Comparison of ENCODE assay signal across 8 cellular contexts in genomic region chr10:104334965-104335650, GRCh38. TPM values are rescaled to one million over a fixed set of nuclear protein-coding genes. Genes with fewer than 3 reads are reported as not detected.
DNase-seq lines count a peak whose midpoint lies in the region; TF ChIP-seq lines count a peak whose summit lies in the region.

No MANE protein-coding gene starts in this region.

- peaks cover 68% of the 10 kb centered on the region for H4K20me1 ChIP-seq in BLaER1

- peaks cover 59% of the 10 kb centered on the region for H3K4me1 Mint-ChIP-seq in mesothelial cell of epicardium

- peak overlapping the region; percentile 49; the same call in 1 of the 2 replicates for H3K9ac ChIP-seq in BLaER1

- peak overlapping the region; percentile 92 for H3K4me2 ChIP-seq in BLaER1

- H3K36me3 ChIP-seq in BLaER1, result peaks cover 33% of the 10 kb centered on the region

- peak overlapping the region; percentile 22; the same call in 1 of the 2 replicates for H3K27ac ChIP-seq in BLaER1

- no peaks in the 10 kb centered on the region for H3K27me3 ChIP-seq in BLaER1

- H3K9me3 ChIP-seq in BLaER1, result no peaks in the 10 kb centered on the region

- no peaks in the 10 kb centered on the region for H3K9me3 Mint-ChIP-seq in mesothelial cell of epicardium

- DNase-seq in NCI-H187 treated with DMSO at 0.1 percent for 48 hours (lab: John Stamatoyannopoulos, UW) (peak; percentile 25), astrocyte of the spinal cord (ENCODE audit: low read depth, low spot score) (peak; percentile 20), mesothelial cell of epicardium (ENCODE audit: low spot score in 2 of 2, unreplicated experiment in 2 of 2) (no peak), SW 1271 (lab: John Stamatoyannopoulos, UW) (no peak), AG08395 (ENCODE audit: low spot score) (no peak), kidney glomerular epithelial cell (lab: John Stamatoyannopoulos, UW) (no peak)
- no peak for DNase-seq in stimulated activated CD4-positive, alpha-beta T cell treated with anti-CD3 and anti-CD28 coated beads, Interleukin-1b, Interleukin-23, amount 100 ng/mL, for 48 hours

- TF ChIP-seq CTCF in astrocyte of the spinal cord (IDR thresholded peaks at IDR 0.05; ENCODE audit: low read depth, low read length) (no peak), mesothelial cell of epicardium (IDR thresholded peaks at IDR 0.05; ENCODE audit: unreplicated experiment) (no peak)

- H3K4me3 ChIP-seq in BLaER1, result no peak overlapping the region
- no peak overlapping the region for H3K4me3 ChIP-seq in astrocyte of the spinal cord (ENCODE audit: low read depth, low read length)

- no peaks in the 10 kb centered on the region for H3K27me3 Mint-ChIP-seq in mesothelial cell of epicardium (ENCODE audit: low read depth)

- H3K36me3 Mint-ChIP-seq in mesothelial cell of epicardium, result no peaks in the 10 kb centered on the region

- H3K4me1 ChIP-seq in BLaER1, result peaks cover 80% of the 10 kb centered on the region

- peak overlapping the region; percentile 30 for H3K27ac Mint-ChIP-seq in mesothelial cell of epicardium

- H3K4me3 Mint-ChIP-seq in mesothelial cell of epicardium, result no peak overlapping the region

- in situ Hi-C loops in astrocyte of the spinal cord (cut with HindIII; ENCODE audit: low sequenced_read_pairs), result no loop called here

RNA-seq across cellular contexts. Expression of gene ITPRIP, which starts 3.2 kb away (rescaled TPM):
- 23.3 to 24.5 TPM (median 23.6 TPM) in 3 replicates for total RNA-seq in mesothelial cell of epicardium

RNA-seq across cellular contexts. Expression of gene CFAP58, which starts 18.5 kb away (rescaled TPM):
- total RNA-seq in mesothelial cell of epicardium, result 0.58 to 1.4 TPM (median 1.1 TPM) in 3 replicates

Comparison
In these comparisons a context has a peak if more than half of its experiments do, and no peak if none do; other contexts are left out.
1. DNase-seq: peak in NCI-H187 treated with DMSO at 0.1 percent for 48 hours (single experiment) and astrocyte of the spinal cord (single experiment); none in mesothelial cell of epicardium (0 of 2), SW 1271 (0 of 2), AG08395 (single experiment), stimulated activated CD4-positive, alpha-beta T cell treated with anti-CD3 and anti-CD28 coated beads, Interleukin-1b, Interleukin-23, amount 100 ng/mL, for 48 hours (single experiment) and kidney glomerular epithelial cell (single experiment).